ENCODE assay signal across 1 cellular context in the genomic region with DNA sequence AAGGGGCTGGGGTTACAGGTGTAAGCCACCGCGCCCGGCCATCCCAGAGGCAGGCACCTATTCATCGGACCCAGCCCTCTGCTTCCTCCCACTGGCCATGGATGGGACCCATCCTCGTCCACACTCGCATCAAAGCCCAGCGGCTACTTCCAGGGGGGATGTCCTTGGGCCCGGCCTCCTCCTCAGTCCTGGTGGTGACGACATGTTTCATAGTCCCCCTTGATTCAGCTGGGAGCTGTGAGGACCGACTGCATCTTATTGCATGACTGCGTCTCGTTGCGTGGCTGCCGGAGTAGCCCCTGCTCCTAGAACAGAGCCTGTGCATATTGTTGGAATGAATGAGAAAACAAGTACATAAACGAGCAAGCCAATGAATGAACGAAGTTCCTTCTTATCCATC.
TF ChIP-seq lines count a peak whose summit lies in the region.

No MANE protein-coding gene starts in this region.

TF ChIP-seq in HepG2, 621 proteins besides CTCF, POLR2A, EP300 and RAD21:
- no peak for TF ChIP-seq ZC3H4 (CRISPR knock-in tag; IDR thresholded peaks at IDR 0.05; ENCODE audit: borderline replicate concordance)
- TF ChIP-seq NFE2 (CRISPR knock-in tag; IDR thresholded peaks at IDR 0.05): no peak
- no peak for TF ChIP-seq ZNF235 (CRISPR knock-in tag; IDR thresholded peaks at IDR 0.05; ENCODE audit: borderline replicate concordance)
- TF ChIP-seq, protein P1, sequence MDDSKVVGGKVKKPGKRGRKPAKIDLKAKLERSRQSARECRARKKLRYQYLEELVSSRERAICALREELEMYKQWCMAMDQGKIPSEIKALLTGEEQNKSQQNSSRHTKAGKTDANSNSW (CRISPR knock-in tag; IDR thresholded peaks at IDR 0.05; ENCODE audit: borderline replicate concordance): no peak
- TF ChIP-seq ZNF256 (CRISPR knock-in tag; conservative IDR thresholded peaks at IDR 0.05): no peak
- TF ChIP-seq, protein P2, sequence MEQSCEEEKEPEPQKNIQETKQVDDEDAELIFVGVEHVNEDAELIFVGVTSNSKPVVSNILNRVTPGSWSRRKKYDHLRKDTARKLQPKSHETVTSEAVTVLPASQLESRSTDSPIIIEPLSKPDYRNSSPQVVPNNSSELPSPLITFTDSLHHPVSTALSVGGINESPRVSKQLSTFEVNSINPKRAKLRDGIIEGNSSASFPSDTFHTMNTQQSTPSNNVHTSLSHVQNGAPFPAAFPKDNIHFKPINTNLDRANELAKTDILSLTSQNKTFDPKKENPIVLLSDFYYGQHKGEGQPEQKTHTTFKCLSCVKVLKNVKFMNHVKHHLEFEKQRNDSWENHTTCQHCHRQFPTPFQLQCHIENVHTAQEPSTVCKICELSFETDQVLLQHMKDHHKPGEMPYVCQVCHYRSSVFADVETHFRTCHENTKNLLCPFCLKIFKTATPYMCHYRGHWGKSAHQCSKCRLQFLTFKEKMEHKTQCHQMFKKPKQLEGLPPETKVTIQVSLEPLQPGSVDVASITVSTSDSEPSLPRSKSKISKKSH (CRISPR knock-in tag; IDR thresholded peaks at IDR 0.05; ENCODE audit: borderline replicate concordance): no peak
- TF ChIP-seq, protein P3, sequence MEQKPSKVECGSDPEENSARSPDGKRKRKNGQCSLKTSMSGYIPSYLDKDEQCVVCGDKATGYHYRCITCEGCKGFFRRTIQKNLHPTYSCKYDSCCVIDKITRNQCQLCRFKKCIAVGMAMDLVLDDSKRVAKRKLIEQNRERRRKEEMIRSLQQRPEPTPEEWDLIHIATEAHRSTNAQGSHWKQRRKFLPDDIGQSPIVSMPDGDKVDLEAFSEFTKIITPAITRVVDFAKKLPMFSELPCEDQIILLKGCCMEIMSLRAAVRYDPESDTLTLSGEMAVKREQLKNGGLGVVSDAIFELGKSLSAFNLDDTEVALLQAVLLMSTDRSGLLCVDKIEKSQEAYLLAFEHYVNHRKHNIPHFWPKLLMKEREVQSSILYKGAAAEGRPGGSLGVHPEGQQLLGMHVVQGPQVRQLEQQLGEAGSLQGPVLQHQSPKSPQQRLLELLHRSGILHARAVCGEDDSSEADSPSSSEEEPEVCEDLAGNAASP (CRISPR knock-in tag; IDR thresholded peaks at IDR 0.05; ENCODE audit: borderline replicate concordance): no peak
- TF ChIP-seq GABPB1 (CRISPR knock-in tag; IDR thresholded peaks at IDR 0.05): no peak
- no peak for TF ChIP-seq ZNF354B (CRISPR knock-in tag; IDR thresholded peaks at IDR 0.05)
- TF ChIP-seq, protein P4, sequence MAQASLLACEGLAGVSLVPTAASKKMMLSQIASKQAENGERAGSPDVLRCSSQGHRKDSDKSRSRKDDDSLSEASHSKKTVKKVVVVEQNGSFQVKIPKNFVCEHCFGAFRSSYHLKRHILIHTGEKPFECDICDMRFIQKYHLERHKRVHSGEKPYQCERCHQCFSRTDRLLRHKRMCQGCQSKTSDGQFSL (CRISPR knock-in tag; IDR thresholded peaks at IDR 0.05): no peak
- no peak for TF ChIP-seq KMT2A (CRISPR knock-in tag; IDR thresholded peaks at IDR 0.05)
- TF ChIP-seq ZNF263 (CRISPR knock-in tag; IDR thresholded peaks at IDR 0.05): no peak
